15 cellular contexts compared by ENCODE assay signal in the genomic region with DNA sequence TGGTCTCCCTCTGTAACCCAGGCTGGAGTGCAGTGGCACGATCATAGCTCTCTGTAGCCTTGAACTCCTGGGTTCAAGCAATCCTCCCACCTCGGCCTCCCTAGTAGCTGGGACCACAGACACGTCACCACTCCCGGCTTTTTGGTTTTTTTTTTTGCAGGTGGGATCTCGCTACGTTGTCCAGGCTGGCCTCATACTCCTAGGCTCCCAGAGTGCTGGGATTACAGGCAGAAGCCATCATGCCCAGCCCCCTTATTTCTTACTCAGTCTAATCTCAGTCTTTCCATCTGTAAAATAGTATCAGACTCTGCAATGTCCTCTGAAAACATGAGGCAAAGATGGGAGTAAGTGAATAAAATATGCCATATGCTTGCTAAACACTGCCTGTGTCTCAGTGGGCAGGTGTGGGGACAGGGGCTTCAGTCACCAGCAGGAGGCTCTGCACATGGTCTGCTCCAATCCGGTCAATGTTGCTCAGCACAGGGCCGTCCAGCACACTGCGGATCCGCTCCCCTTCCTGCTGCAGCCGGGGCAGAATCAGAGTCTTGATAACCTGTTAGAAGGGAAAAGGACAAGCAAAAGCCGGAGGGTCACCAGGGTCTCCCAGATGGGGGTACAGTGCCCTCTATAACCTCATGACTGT. TPM values are rescaled to one million over a fixed set of nuclear protein-coding genes. Genes with fewer than 3 reads are reported as not detected.
DNase-seq lines count a peak whose midpoint lies in the region; ATAC-seq and TF ChIP-seq lines count a peak whose summit lies in the region.
"Had no signal": no experiment of that assay in that cellular context is flagged by ENCODE, and none has a peak within 500 bp of the region (broad histone marks: within the 10 kb centered on the region; RNA-seq: fewer than 3 reads in every experiment).

No MANE protein-coding gene starts in this region.

- no peaks in the 10 kb centered on the region for H3K9me3 ChIP-seq in CD4-positive, alpha-beta T cell (ENCODE audit: control insufficient read depth, low read length)
- no peaks in the 10 kb centered on the region for H3K9me3 ChIP-seq in PC-3 (ENCODE audit: low read length)
- H3K9me3 ChIP-seq in ovary: no peaks in the 10 kb centered on the region
- H3K9me3 ChIP-seq: SJSA1, testis had no signal

- no peaks in the 10 kb centered on the region for H4K20me1 ChIP-seq in PC-3 (ENCODE audit: low read length)

- TF ChIP-seq CTCF in CD4-positive, alpha-beta T cell (IDR thresholded peaks at IDR 0.05): no peak
- TF ChIP-seq CTCF in PC-3 (conservative IDR thresholded peaks at IDR 0.05; ENCODE audit: low read depth, low read length) (peak; percentile 21; the same call in 1 of the 2 replicates), epithelial cell of proximal tubule (conservative IDR thresholded peaks at IDR 0.05; ENCODE audit: low read depth, low read length) (peak; percentile 28), ovary (IDR thresholded peaks at IDR 0.05) (no peak)

- H3K4me3 ChIP-seq in PC-3 (ENCODE audit: low read length) (no peak overlapping the region), epithelial cell of proximal tubule (ENCODE audit: low read depth, low read length) (no peak overlapping the region), ovary (no peak overlapping the region)
- H3K4me3 ChIP-seq: SJSA1, testis had no signal

- H3K36me3 Mint-ChIP-seq in CD4-positive, alpha-beta T cell (ENCODE audit: low read depth): peaks cover 79% of the 10 kb centered on the region

- ATAC-seq in CD4-positive, alpha-beta T cell (ENCODE audit: poor library complexity): no peak
- peak; percentile 54; the same call in 1 of the 2 replicates for ATAC-seq in PC-3
- no peak for ATAC-seq in GM21619 (IDR thresholded peaks at IDR 0.05; ENCODE audit: unreplicated experiment)
- no peak for ATAC-seq in GM18867 (IDR thresholded peaks at IDR 0.05; ENCODE audit: unreplicated experiment)

- H3K9ac ChIP-seq in PC-3 (ENCODE audit: low read length): no peak overlapping the region

- H3K27ac ChIP-seq in CD4-positive, alpha-beta T cell (ENCODE audit: low read depth, low read length): no peak overlapping the region
- H3K27ac ChIP-seq in PC-3 (ENCODE audit: low read length) (no peak overlapping the region), ovary (no peak overlapping the region)
- H3K27ac ChIP-seq: SJSA1, testis had no signal

- DNase-seq in CD4-positive, alpha-beta T cell: no peak
- DNase-seq in PC-3 (no peak), epithelial cell of proximal tubule (ENCODE audit: low read depth) (no peak), ovary (no peak)
- DNase-seq: activated CD4-positive, alpha-beta T cell treated with anti-CD3 and anti-CD28 coated beads for 48 hours; activated CD8-positive, alpha-beta memory T cell treated with anti-CD3 and anti-CD28 coated beads, Interleukin-2, amount 50 U/mL, for 48 hours; erythroblast; GF-D8; NCI-H1694 treated with DMSO at 0.1 percent for 48 hours; small intestine; T-helper 9 cell; testis had no signal

- H3F3A ChIP-seq in PC-3 (ENCODE audit: low read length, unreplicated experiment): no peaks in the 10 kb centered on the region

- H3K9me2 ChIP-seq in PC-3 (replicated peaks; ENCODE audit: low read length): no peaks in the 10 kb centered on the region

- H3K4me2 ChIP-seq in PC-3 (ENCODE audit: low read length): no peak overlapping the region

- no peaks in the 10 kb centered on the region for H3K9me3 Mint-ChIP-seq in CD4-positive, alpha-beta T cell

- H3K4me1 ChIP-seq in PC-3 (ENCODE audit: insufficient read depth, low read length): no peaks in the 10 kb centered on the region
- no peaks in the 10 kb centered on the region for H3K4me1 ChIP-seq in ovary (ENCODE audit: insufficient read depth)
- H3K4me1 ChIP-seq: SJSA1, testis had no signal

- TF ChIP-seq EP300 in ovary (IDR thresholded peaks at IDR 0.05): no peak

- no peaks in the 10 kb centered on the region for H3K79me2 ChIP-seq in PC-3 (ENCODE audit: low read length)

- peak overlapping the region; percentile 14 for H3K27ac Mint-ChIP-seq in CD4-positive, alpha-beta T cell

- no peak overlapping the region for H3K4me3 Mint-ChIP-seq in CD4-positive, alpha-beta T cell

- H3K36me3 ChIP-seq in PC-3 (ENCODE audit: low read depth, low read length) (peaks cover 3% of the 10 kb centered on the region), ovary (no peaks in the 10 kb centered on the region)

- no TSS peak for BruUV-seq in PC-3 (replicated peaks; lab: Mats Ljungman, UMichigan)

- TF ChIP-seq POLR2A in ovary (IDR thresholded peaks at IDR 0.05): no peak

- H2AFZ ChIP-seq in PC-3 (ENCODE audit: low read length): no peak overlapping the region

- intact Hi-C loops in CD4-positive, alpha-beta T cell (cut with DNase I, micrococcal nuclease): no loop called here
- intact Hi-C loops in PC-3 (cut with micrococcal nuclease): no loop called here
- intact Hi-C loops in ovary (cut with DNase I): no loop called here

- H3K4me1 Mint-ChIP-seq in CD4-positive, alpha-beta T cell (ENCODE audit: low read depth): no peaks in the 10 kb centered on the region

- WGBS in ovary, 3 donors: 68 to 74% (median 73%) methylated on average over 12 of the region's 12 CpGs

- H3K27me3 ChIP-seq in CD4-positive, alpha-beta T cell (ENCODE audit: control insufficient read depth, insufficient read depth, low read length): no peaks in the 10 kb centered on the region
- H3K27me3 ChIP-seq in PC-3 (ENCODE audit: low read length): no peaks in the 10 kb centered on the region
- no peaks in the 10 kb centered on the region for H3K27me3 ChIP-seq in ovary
- H3K27me3 ChIP-seq: SJSA1, testis had no signal

- no peaks in the 10 kb centered on the region for H3K27me3 Mint-ChIP-seq in CD4-positive, alpha-beta T cell

- POLR2A ChIA-PET in CD4-positive, alpha-beta T cell (lab: Charles Lee): interaction anchor here (1.7 kb wide), 1 partner anchor 8 kb away, joined by 3 read pairs; the partner anchor contains the start of gene AP4M1
- POLR2A ChIA-PET in PC-3 (lab: Charles Lee; ENCODE audit: unreplicated experiment): no interaction called here

- CTCF ChIA-PET in CD4-positive, alpha-beta T cell (lab: Charles Lee): no interaction called here
- CTCF ChIA-PET in PC-3 (lab: Charles Lee): no interaction called here

RNA-seq across cellular contexts. Expression of gene AP4M1, which starts 8.2 kb away (rescaled TPM):
- total RNA-seq in CD4-positive, alpha-beta T cell: 1 to 10 TPM; 2.8 to 4.0 TPM
- total RNA-seq in PC-3 (2014; rRNA removed) (17.9 and 23.9 TPM in 2 replicates), epithelial cell of proximal tubule (11.5 and 25.2 TPM in 2 replicates), ovary (10 to 100 TPM; 10.9 to 20.3 (median 14.2) TPM)
- polyA plus RNA-seq in ovary: 10 to 100 TPM; 13.8 to 19.0 TPM

RNA-seq across cellular contexts. Expression of gene MCM7, which starts 8.4 kb away (rescaled TPM):
- total RNA-seq in CD4-positive, alpha-beta T cell: 10 to 100 TPM; 54.5 to 56.0 TPM
- total RNA-seq in PC-3 (2014; rRNA removed) (208 and 226 TPM in 2 replicates), epithelial cell of proximal tubule (188 and 355 TPM in 2 replicates), ovary (10 to 100 TPM; 24.4 to 57.6 (median 37.9) TPM)
- 10 to 100 TPM; 45.1 to 79.7 TPM for polyA plus RNA-seq in ovary

RNA-seq across cellular contexts. Expression of gene TAF6, which starts 9.5 kb away (rescaled TPM):
- total RNA-seq in CD4-positive, alpha-beta T cell: 10 to 100 TPM; 34.8 to 37.4 TPM
- 51.4 and 58.6 TPM in 2 replicates for total RNA-seq in PC-3 (2014; rRNA removed)
- total RNA-seq in epithelial cell of proximal tubule: 62.8 and 73.6 TPM in 2 replicates
- 10 to 100 TPM; 35.9 to 66.1 (median 57.5) TPM for total RNA-seq in ovary
- polyA plus RNA-seq in ovary: 10 to 100 TPM; 43.1 to 52.1 TPM

RNA-seq across cellular contexts. Expression of gene CNPY4, which starts 9.8 kb away (rescaled TPM):
- total RNA-seq in CD4-positive, alpha-beta T cell: 10 to 100 TPM; 22.5 to 25.6 TPM
- total RNA-seq in PC-3 (2014; rRNA removed): 7.5 and 11.6 TPM in 2 replicates
- 8.8 and 10.1 TPM in 2 replicates for total RNA-seq in epithelial cell of proximal tubule
- 10 to 100 TPM; 11.7 to 28.7 (median 22.0) TPM for total RNA-seq in ovary
- polyA plus RNA-seq in ovary: 10 to 100 TPM; 33.9 to 42.8 TPM

RNA-seq across cellular contexts. Expression of gene MBLAC1, which starts 17.1 kb away (rescaled TPM):
- total RNA-seq in CD4-positive, alpha-beta T cell: 1 to 10 TPM; 3.7 to 4.4 TPM
- total RNA-seq in PC-3 (2014; rRNA removed): 2.7 and 4.3 TPM in 2 replicates
- total RNA-seq in epithelial cell of proximal tubule: 2.6 and 3.7 TPM in 2 replicates
- 1 to 10 TPM; 3.4 to 6.7 (median 4.5) TPM for total RNA-seq in ovary
- polyA plus RNA-seq in ovary: 1 to 10 TPM in 1 of 2 donors, under 1 TPM in 1; 0.28 to 3.4 TPM

Comparison
In these comparisons a context has a peak if more than half of its experiments do, and no peak if none do; other contexts are left out.
1. CTCF ChIP-seq: peak in PC-3 (single experiment) and epithelial cell of proximal tubule (single experiment); none in CD4-positive, alpha-beta T cell (single experiment) and ovary (0 of 3).